23 cellular contexts compared by ENCODE assay signal in the genomic region with DNA sequence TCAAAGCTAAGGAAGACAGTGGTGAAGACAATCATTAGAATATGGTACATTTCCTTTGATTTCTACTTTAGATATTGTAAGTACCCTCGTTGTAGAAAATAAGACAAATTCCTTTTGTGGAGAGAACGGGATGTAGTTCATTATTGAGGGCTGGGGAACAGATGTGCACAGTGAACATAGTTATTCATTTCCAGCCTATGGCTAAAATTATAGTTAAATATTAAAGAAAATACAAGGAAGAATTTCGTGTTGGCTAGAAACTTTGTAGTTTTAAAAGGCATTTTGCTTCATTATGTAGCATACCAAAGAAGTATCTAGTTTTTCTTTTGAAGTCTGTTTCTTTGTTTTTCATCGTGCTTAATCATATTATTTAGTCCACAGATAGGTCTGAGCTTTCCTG.
"Had no signal": no experiment of that assay in that cellular context is flagged by ENCODE, and none has a peak within 500 bp of the region (broad histone marks: within the 10 kb centered on the region; RNA-seq: fewer than 3 reads in every experiment).

No MANE protein-coding gene starts in this region.

- H3K4me2 ChIP-seq: smooth muscle cell had no signal

- H3K27me3 Mint-ChIP-seq: activated B cell treated with CpG ODN at 0.5 μM for 24 hours; activated CD4-positive, alpha-beta T cell treated with anti-CD3 and anti-CD28 coated beads for 36 hours; activated naive CD8-positive, alpha-beta T cell treated with anti-CD3 and anti-CD28 coated beads, Interleukin-2, amount 10 ng/mL, durations not matched to agents 7 days and 5 days; stimulated activated naive B cell treated with anti-CD40 and anti-IgM and Interleukin-4, amounts not matched to agents 10 μg/mL and 1 μg/mL and 100 μg/mL, for 72 hours; T-helper 17 cell had no signal

- H3K9me3 Mint-ChIP-seq: activated B cell treated with CpG ODN at 0.5 μM for 24 hours; activated naive CD4-positive, alpha-beta T cell treated with anti-CD3 and anti-CD28 coated beads for 36 hours; activated naive CD8-positive, alpha-beta T cell treated with anti-CD3 and anti-CD28 coated beads, Interleukin-2, amount 10 ng/mL, durations not matched to agents 7 days and 5 days; activated T-cell treated with anti-CD3 and anti-CD28 coated beads, Interleukin-2, amount 50 U/mL, for 4 hours; mesothelial cell of epicardium; stimulated activated naive B cell treated with anti-CD40 and anti-IgM and Interleukin-4, amounts not matched to agents 10 μg/mL and 1 μg/mL and 100 μg/mL, for 72 hours had no signal

- H3K4me3 ChIP-seq: left lung, lung, sigmoid colon, smooth muscle cell had no signal

- H3K9me3 ChIP-seq: left lung, sigmoid colon had no signal

- H3K4me3 Mint-ChIP-seq: activated B cell treated with CpG ODN at 0.5 μM for 24 hours; activated CD4-positive, alpha-beta T cell treated with anti-CD3 and anti-CD28 coated beads for 36 hours; activated naive CD4-positive, alpha-beta T cell treated with anti-CD3 and anti-CD28 coated beads for 36 hours; activated naive CD8-positive, alpha-beta T cell treated with anti-CD3 and anti-CD28 coated beads, Interleukin-2, amount 10 ng/mL, durations not matched to agents 7 days and 5 days; activated T-cell treated with anti-CD3 and anti-CD28 coated beads, Interleukin-2, amount 50 U/mL, for 4 hours; mesothelial cell of epicardium; stimulated activated naive B cell treated with anti-CD40 and anti-IgM and Interleukin-4, amounts not matched to agents 10 μg/mL and 1 μg/mL and 100 μg/mL, for 72 hours; T-helper 17 cell had no signal

- H3K36me3 Mint-ChIP-seq: stimulated activated naive B cell treated with anti-CD40 and anti-IgM and Interleukin-4, amounts not matched to agents 10 μg/mL and 1 μg/mL and 100 μg/mL, for 72 hours had no signal

- H3K27me3 ChIP-seq: left lung, sigmoid colon had no signal

- H3K27ac Mint-ChIP-seq: activated B cell treated with CpG ODN at 0.5 μM for 24 hours; activated CD4-positive, alpha-beta T cell treated with anti-CD3 and anti-CD28 coated beads for 36 hours; activated naive CD4-positive, alpha-beta T cell treated with anti-CD3 and anti-CD28 coated beads for 36 hours; activated naive CD8-positive, alpha-beta T cell treated with anti-CD3 and anti-CD28 coated beads, Interleukin-2, amount 10 ng/mL, durations not matched to agents 7 days and 5 days; mesothelial cell of epicardium; stimulated activated naive B cell treated with anti-CD40 and anti-IgM and Interleukin-4, amounts not matched to agents 10 μg/mL and 1 μg/mL and 100 μg/mL, for 72 hours; T-helper 17 cell had no signal

- ATAC-seq: activated CD4-positive, alpha-beta T cell treated with anti-CD3 and anti-CD28 coated beads for 36 hours; activated T-cell treated with anti-CD3 and anti-CD28 coated beads, Interleukin-2, amount 50 U/mL, for 4 hours; stimulated activated naive B cell treated with anti-CD40 and anti-IgM and Interleukin-4, amounts not matched to agents 10 μg/mL and 1 μg/mL and 100 μg/mL, for 72 hours; T-helper 17 cell had no signal

- H3K4me1 ChIP-seq: left lung, sigmoid colon had no signal

- H3K27ac ChIP-seq: left lung, sigmoid colon had no signal

- H3K4me1 Mint-ChIP-seq: activated B cell treated with CpG ODN at 0.5 μM for 24 hours; activated naive CD8-positive, alpha-beta T cell treated with anti-CD3 and anti-CD28 coated beads, Interleukin-2, amount 10 ng/mL, durations not matched to agents 7 days and 5 days; mesothelial cell of epicardium; stimulated activated naive B cell treated with anti-CD40 and anti-IgM and Interleukin-4, amounts not matched to agents 10 μg/mL and 1 μg/mL and 100 μg/mL, for 72 hours had no signal

- DNase-seq: activated B cell treated with CpG ODN at 0.5 μM for 24 hours; activated CD4-positive, alpha-beta T cell treated with anti-CD3 and anti-CD28 coated beads for 36 hours; activated CD4-positive, alpha-beta T cell treated with anti-CD3 and anti-CD28 coated beads, Interleukin-2, amount 50 U/mL, for 4 hours; activated CD8-positive, alpha-beta memory T cell treated with anti-CD3 and anti-CD28 coated beads, Interleukin-2, amount 50 U/mL, for 48 hours; activated naive CD4-positive, alpha-beta T cell treated with anti-CD3 and anti-CD28 coated beads for 36 hours; activated naive CD8-positive, alpha-beta T cell treated with anti-CD3 and anti-CD28 coated beads, Interleukin-2, amount 10 ng/mL, durations not matched to agents 7 days and 5 days; activated T-cell treated with anti-CD3 and anti-CD28 coated beads, Interleukin-2, amount 50 U/mL, for 4 hours; amniotic stem cell; cerebellar nuclear complex; cortex of kidney; foreskin fibroblast; left lung; nucleus accumbens; posterior cingulate gyrus; retina; sigmoid colon; stimulated activated CD4-positive, alpha-beta T cell treated with anti-CD3 and anti-CD28 coated beads, Interleukin-15, amount 100 ng/mL, for 24 hours; stimulated activated naive B cell treated with anti-CD40 and anti-IgM and Interleukin-4, amounts not matched to agents 10 μg/mL and 1 μg/mL and 100 μg/mL, for 72 hours; SW 1271; T-helper 17 cell had no signal
